25 cellular contexts compared by ENCODE assay signal in the genomic region with DNA sequence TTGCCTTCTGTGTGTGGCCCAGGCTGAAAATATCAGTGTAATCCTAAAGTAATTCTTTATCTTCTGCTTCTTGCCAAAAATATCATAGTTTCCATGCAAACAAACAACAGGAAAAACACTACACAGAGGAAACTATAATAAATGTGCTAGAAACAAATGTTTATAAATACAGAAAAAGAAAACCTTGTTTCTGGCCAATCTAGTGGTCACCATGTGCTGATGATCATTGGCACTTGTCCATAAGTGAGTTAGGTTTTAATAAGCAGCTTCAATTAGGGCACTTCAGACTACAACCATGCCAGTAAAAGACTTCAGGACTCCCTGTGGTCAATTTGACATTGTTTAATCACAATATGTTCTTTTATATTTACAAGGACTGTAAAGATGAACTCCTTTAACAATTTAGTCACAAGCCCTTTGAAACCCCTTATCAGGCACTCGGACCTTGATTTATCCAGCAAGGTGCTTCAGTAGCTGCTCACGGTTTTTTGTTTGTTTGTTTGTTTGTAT.
DNase-seq lines count a peak whose midpoint lies in the region; TF ChIP-seq lines count a peak whose summit lies in the region.
"Had no signal": no experiment of that assay in that cellular context is flagged by ENCODE, and none has a peak within 500 bp of the region (broad histone marks: within the 10 kb centered on the region; RNA-seq: fewer than 3 reads in every experiment).

No MANE protein-coding gene starts in this region.

- DNase-seq in NCI-H1417 (lab: John Stamatoyannopoulos, UW), result peak in 2 of 3 experiments; percentile 15 to 75
- DNase-seq in NCI-H1417 treated with DMSO at 0.1 percent for 48 hours (lab: John Stamatoyannopoulos, UW), result no peak
- peak; percentile 95 for DNase-seq in LNCaP clone FGC (ENCODE audit: low read depth)
- peak; percentile 28 for DNase-seq in astrocyte of the hippocampus (ENCODE audit: low read depth, low spot score)
- peak; percentile 3 for DNase-seq in retinal pigment epithelial cell (ENCODE audit: low read depth)
- DNase-seq in KG1 (lab: John Stamatoyannopoulos, UW), result no peak
- no peak for DNase-seq in T1000 (lab: John Stamatoyannopoulos, UW)
- no peak for DNase-seq in HCEC 1CT
- DNase-seq: 8988T; activated CD4-positive, alpha-beta T cell treated with anti-CD3 and anti-CD28 coated beads, Interleukin-2, amount 50 U/mL, for 1 hour; activated CD8-positive, alpha-beta memory T cell treated with anti-CD3 and anti-CD28 coated beads, Interleukin-2, amount 50 U/mL, for 48 hours; activated effector memory CD4-positive, alpha-beta T cell treated with anti-CD3 and anti-CD28 coated beads, Interleukin-2, amount 50 U/mL, for 16 hours; adrenal gland; dermis blood vessel endothelial cell; GF-D8; Kasumi-1; kidney glomerular epithelial cell; naive thymus-derived CD8-positive, alpha-beta T cell; NCI-H1694; ovary; SHP77 treated with DMSO at 0.1 percent for 48 hours; stimulated activated CD4-positive, alpha-beta T cell treated with anti-CD3 and anti-CD28 coated beads, Interleukin-1b, Interleukin-23, amount 100 ng/mL, for 48 hours; T-helper 1 cell; trophoblast cell had no signal

- TF ChIP-seq CTCF in LNCaP clone FGC (IDR thresholded peaks at IDR 0.05; ENCODE audit: control insufficient read depth, extremely low read depth, insufficient read depth), result no peak
- no peak for TF ChIP-seq CTCF in retinal pigment epithelial cell (conservative IDR thresholded peaks at IDR 0.05; ENCODE audit: low read depth, low read length)

- H3K4me3 ChIP-seq in LNCaP clone FGC (ENCODE audit: low read depth, low read length), result no peak overlapping the region
- no peak overlapping the region for H3K4me3 ChIP-seq in retinal pigment epithelial cell (ENCODE audit: low read length)
- H3K4me3 ChIP-seq: adrenal gland; BLaER1 treated with 17β-estradiol and CSF1 and Interleukin-3, amounts not matched to agents 10 nM and 100 nM; ovary had no signal

Comparison
In these comparisons a context has a peak if more than half of its experiments do, and no peak if none do; other contexts are left out.
1. DNase-seq: peak in NCI-H1417 (2 of 3), LNCaP clone FGC (single experiment), astrocyte of the hippocampus (single experiment) and retinal pigment epithelial cell (single experiment); none in NCI-H1417 treated with DMSO at 0.1 percent for 48 hours (single experiment), KG1 (single experiment), T1000 (single experiment) and HCEC 1CT (single experiment).